In genomic region chr3:52046914-52047239, GRCh38 we compare ENCODE assay signal across 1 cellular context.
TF ChIP-seq lines count a peak whose summit lies in the region.

No MANE protein-coding gene starts in this region.

TF ChIP-seq in H1, 55 proteins besides CTCF, POLR2A, EP300 and RAD21:
- TF ChIP-seq SIN3A (conservative IDR thresholded peaks at IDR 0.05 in 1 of 2, IDR thresholded peaks at IDR 0.05 in 1 of 2; ENCODE audit: low read depth in 1 of 2, low read length in 2 of 2) (no peak), ASH2L (IDR thresholded peaks at IDR 0.05; ENCODE audit: low read length) (no peak), GABPA (IDR thresholded peaks at IDR 0.05; ENCODE audit: borderline replicate concordance, insufficient read depth, low read length) (no peak), EZH2 (IDR thresholded peaks at IDR 0.05; ENCODE audit: low read depth, low read length, severe bottlenecking) (no peak), KDM5A (IDR thresholded peaks at IDR 0.05; ENCODE audit: low read length) (no peak)
